Comparison of ENCODE assay signal across 11 cellular contexts in the genomic region with DNA sequence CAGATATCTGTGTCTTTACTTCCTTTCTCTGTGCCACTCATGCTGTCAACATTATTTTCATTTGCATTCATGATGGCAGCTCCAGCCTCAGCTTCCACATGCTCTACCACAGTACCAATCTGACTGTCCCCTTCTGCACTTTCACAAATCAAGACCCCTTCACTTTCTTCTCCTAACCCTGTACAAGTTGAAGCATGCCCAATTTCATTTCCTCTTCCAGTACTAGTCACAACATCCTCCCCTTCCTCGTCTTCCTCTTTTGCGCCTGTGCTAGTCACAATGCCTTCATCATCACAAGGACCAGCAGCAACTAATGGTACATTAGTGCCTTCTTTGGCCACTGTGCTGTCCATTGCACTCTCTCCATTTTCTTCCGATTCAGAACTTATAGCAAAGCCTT. TPM values are rescaled to one million over a fixed set of nuclear protein-coding genes. Genes with fewer than 3 reads are reported as not detected.
DNase-seq lines count a peak whose midpoint lies in the region; ATAC-seq, FAIRE-seq and TF ChIP-seq lines count a peak whose summit lies in the region.
"Had no signal": no experiment of that assay in that cellular context is flagged by ENCODE, and none has a peak within 500 bp of the region (broad histone marks: within the 10 kb centered on the region; RNA-seq: fewer than 3 reads in every experiment).

No MANE protein-coding gene starts in this region.

- no peaks in the 10 kb centered on the region for H3K79me2 ChIP-seq in smooth muscle cell (ENCODE audit: low read depth)

- no peaks in the 10 kb centered on the region for H3K27me3 Mint-ChIP-seq in WTC11 (ENCODE audit: low read depth)

- H3K4me1 Mint-ChIP-seq in WTC11, result no peaks in the 10 kb centered on the region

- no peaks in the 10 kb centered on the region for H3F3A ChIP-seq in smooth muscle cell (ENCODE audit: low read depth)

- CTCF ChIA-PET in WTC11 (lab: Charles Lee), result no interaction called here

- peak; percentile 80 for ATAC-seq in GM18498 (IDR thresholded peaks at IDR 0.05; ENCODE audit: unreplicated experiment)
- ATAC-seq in GM21367 (IDR thresholded peaks at IDR 0.05; ENCODE audit: unreplicated experiment), result peak; percentile 69
- peak; percentile 52 for ATAC-seq in HG03280 (IDR thresholded peaks at IDR 0.05; ENCODE audit: unreplicated experiment)
- no peak for ATAC-seq in WTC11

- H4K20me1 ChIP-seq in smooth muscle cell (ENCODE audit: low read depth), result no peaks in the 10 kb centered on the region

- DNase-seq in WTC11 (ENCODE audit: low spot score), result no peak
- DNase-seq in breast epithelium (ENCODE audit: low spot score in 2 of 2), result no peak
- DNase-seq in kidney, result no peak
- no peak for DNase-seq in smooth muscle cell (lab: John Stamatoyannopoulos, UW; ENCODE audit: unreplicated experiment)
- no peak for DNase-seq in hepatic stellate cell (ENCODE audit: low spot score)
- DNase-seq: NCI-H1694; stimulated activated CD4-positive, alpha-beta T cell treated with anti-CD3 and anti-CD28 coated beads, Interleukin-1b, Interleukin-23, amount 100 ng/mL, for 48 hours had no signal

- H3K36me3 ChIP-seq in breast epithelium, result peaks cover 9% of the 10 kb centered on the region
- H3K36me3 ChIP-seq in kidney (ENCODE audit: control insufficient read depth in 1 of 2, insufficient read depth in 2 of 2, low read length in 2 of 2), result peaks cover 35 to 41% of the 10 kb centered on the region in 2 donors
- peaks cover 34% of the 10 kb centered on the region for H3K36me3 ChIP-seq in smooth muscle cell (ENCODE audit: low read depth)

- H3K9me3 ChIP-seq in breast epithelium (no peaks in the 10 kb centered on the region), kidney (ENCODE audit: control insufficient read depth in 1 of 2, low read length in 2 of 2) (no peaks in the 10 kb centered on the region), smooth muscle cell (replicated peaks; ENCODE audit: low read depth) (no peaks in the 10 kb centered on the region)

- no peaks in the 10 kb centered on the region for H3K27me3 ChIP-seq in breast epithelium
- H3K27me3 ChIP-seq in smooth muscle cell (ENCODE audit: low read depth), result no peaks in the 10 kb centered on the region

- H3K4me3 ChIP-seq in breast epithelium, result no peak overlapping the region
- H3K4me3 ChIP-seq in kidney (ENCODE audit: low read length in 2 of 2), result no peak overlapping the region
- H3K4me3 ChIP-seq in smooth muscle cell, result no peak overlapping the region

- H3K27ac ChIP-seq in breast epithelium (no peak overlapping the region), kidney (ENCODE audit: low read depth in 2 of 2, low read length in 2 of 2) (no peak overlapping the region), smooth muscle cell (ENCODE audit: low read depth) (no peak overlapping the region)

- TF ChIP-seq CTCF in WTC11 (IDR thresholded peaks at IDR 0.05) (no peak), breast epithelium (IDR thresholded peaks at IDR 0.05) (no peak), kidney (IDR thresholded peaks at IDR 0.05; ENCODE audit: borderline replicate concordance, extremely low read depth, insufficient read depth) (no peak), smooth muscle cell (IDR thresholded peaks at IDR 0.05; ENCODE audit: borderline replicate concordance, insufficient read depth, poor library complexity, severe bottlenecking) (no peak)

- peak overlapping the region; percentile 3; the same call in 1 of the 2 replicates for H3K27ac Mint-ChIP-seq in WTC11

- no peak for TF ChIP-seq POLR2A in breast epithelium (IDR thresholded peaks at IDR 0.05)

- intact Hi-C loops in breast epithelium (cut with DNase I; ENCODE audit: low total_unique reads), result no loop called here
- intact Hi-C loops in kidney (cut with DNase I), result no loop called here

- POLR2A ChIA-PET in WTC11 (lab: Charles Lee), result no interaction called here

- WGBS in smooth muscle cell (ENCODE audit: low lambda C conversion rate), result 96% methylated on average over 3 of the region's 3 CpGs

- H3K4me1 ChIP-seq in breast epithelium (no peaks in the 10 kb centered on the region), kidney (ENCODE audit: control insufficient read depth in 1 of 2, insufficient read depth in 1 of 2, low read depth in 1 of 2, low read length in 2 of 2) (no peaks in the 10 kb centered on the region), smooth muscle cell (ENCODE audit: low read depth) (no peaks in the 10 kb centered on the region)

- H3K9ac ChIP-seq in kidney (ENCODE audit: low read length in 2 of 2), result no peak overlapping the region
- H3K9ac ChIP-seq in smooth muscle cell (ENCODE audit: low read depth), result no peak overlapping the region

- no peak overlapping the region for H3K4me2 ChIP-seq in smooth muscle cell

- no peak overlapping the region for H2AFZ ChIP-seq in smooth muscle cell (ENCODE audit: low read depth)

- no peak overlapping the region for H3K4me3 Mint-ChIP-seq in WTC11

- H3K9me3 Mint-ChIP-seq in WTC11, result peaks cover 12% of the 10 kb centered on the region

- peaks cover 62% of the 10 kb centered on the region for H3K36me3 Mint-ChIP-seq in WTC11

- no peak for FAIRE-seq in kidney (lab: Jason Lieb, UNC)

TF ChIP-seq in WTC11, 78 proteins besides CTCF, POLR2A, EP300 and RAD21 (continues in another document):
- TF ChIP-seq CREB1 (CRISPR knock-in tag; IDR thresholded peaks at IDR 0.05) (no peak), FOXK1 (CRISPR knock-in tag; IDR thresholded peaks at IDR 0.05) (no peak), ZBTB21 (CRISPR knock-in tag; IDR thresholded peaks at IDR 0.05; ENCODE audit: borderline replicate concordance) (no peak), TEAD4 (CRISPR knock-in tag; IDR thresholded peaks at IDR 0.05) (no peak), ZNF423 (CRISPR knock-in tag; IDR thresholded peaks at IDR 0.05) (no peak), ZNF121 (CRISPR knock-in tag; IDR thresholded peaks at IDR 0.05) (no peak), ATF1 (CRISPR knock-in tag; IDR thresholded peaks at IDR 0.05) (no peak), TP53 (CRISPR knock-in tag; IDR thresholded peaks at IDR 0.05) (no peak)
- TF ChIP-seq, protein P1, sequence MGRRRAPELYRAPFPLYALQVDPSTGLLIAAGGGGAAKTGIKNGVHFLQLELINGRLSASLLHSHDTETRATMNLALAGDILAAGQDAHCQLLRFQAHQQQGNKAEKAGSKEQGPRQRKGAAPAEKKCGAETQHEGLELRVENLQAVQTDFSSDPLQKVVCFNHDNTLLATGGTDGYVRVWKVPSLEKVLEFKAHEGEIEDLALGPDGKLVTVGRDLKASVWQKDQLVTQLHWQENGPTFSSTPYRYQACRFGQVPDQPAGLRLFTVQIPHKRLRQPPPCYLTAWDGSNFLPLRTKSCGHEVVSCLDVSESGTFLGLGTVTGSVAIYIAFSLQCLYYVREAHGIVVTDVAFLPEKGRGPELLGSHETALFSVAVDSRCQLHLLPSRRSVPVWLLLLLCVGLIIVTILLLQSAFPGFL (CRISPR knock-in tag; IDR thresholded peaks at IDR 0.05; ENCODE audit: borderline replicate concordance), result no peak
- TF ChIP-seq, protein P2, sequence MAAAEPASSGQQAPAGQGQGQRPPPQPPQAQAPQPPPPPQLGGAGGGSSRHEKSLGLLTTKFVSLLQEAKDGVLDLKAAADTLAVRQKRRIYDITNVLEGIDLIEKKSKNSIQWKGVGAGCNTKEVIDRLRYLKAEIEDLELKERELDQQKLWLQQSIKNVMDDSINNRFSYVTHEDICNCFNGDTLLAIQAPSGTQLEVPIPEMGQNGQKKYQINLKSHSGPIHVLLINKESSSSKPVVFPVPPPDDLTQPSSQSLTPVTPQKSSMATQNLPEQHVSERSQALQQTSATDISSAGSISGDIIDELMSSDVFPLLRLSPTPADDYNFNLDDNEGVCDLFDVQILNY (CRISPR knock-in tag; IDR thresholded peaks at IDR 0.05), result no peak
- TF ChIP-seq, protein P3, sequence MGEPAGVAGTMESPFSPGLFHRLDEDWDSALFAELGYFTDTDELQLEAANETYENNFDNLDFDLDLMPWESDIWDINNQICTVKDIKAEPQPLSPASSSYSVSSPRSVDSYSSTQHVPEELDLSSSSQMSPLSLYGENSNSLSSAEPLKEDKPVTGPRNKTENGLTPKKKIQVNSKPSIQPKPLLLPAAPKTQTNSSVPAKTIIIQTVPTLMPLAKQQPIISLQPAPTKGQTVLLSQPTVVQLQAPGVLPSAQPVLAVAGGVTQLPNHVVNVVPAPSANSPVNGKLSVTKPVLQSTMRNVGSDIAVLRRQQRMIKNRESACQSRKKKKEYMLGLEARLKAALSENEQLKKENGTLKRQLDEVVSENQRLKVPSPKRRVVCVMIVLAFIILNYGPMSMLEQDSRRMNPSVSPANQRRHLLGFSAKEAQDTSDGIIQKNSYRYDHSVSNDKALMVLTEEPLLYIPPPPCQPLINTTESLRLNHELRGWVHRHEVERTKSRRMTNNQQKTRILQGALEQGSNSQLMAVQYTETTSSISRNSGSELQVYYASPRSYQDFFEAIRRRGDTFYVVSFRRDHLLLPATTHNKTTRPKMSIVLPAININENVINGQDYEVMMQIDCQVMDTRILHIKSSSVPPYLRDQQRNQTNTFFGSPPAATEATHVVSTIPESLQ (CRISPR knock-in tag; IDR thresholded peaks at IDR 0.05), result no peak

RNA-seq across cellular contexts. Expression of a gene that starts 26.5 kb away (rescaled TPM):
- 31.9 to 43.5 TPM (median 32.4 TPM) in 3 replicates for total RNA-seq in WTC11 (2021)
- 10 to 100 TPM; 49.0 to 68.3 (median 56.0) TPM for total RNA-seq in breast epithelium
- total RNA-seq in kidney, result 45.6 TPM
- polyA plus RNA-seq in kidney (ENCODE audit: insufficient read depth, low read depth, low replicate concordance), result 9.0 TPM
- 30.9 and 41.0 TPM in 2 replicates for total RNA-seq in smooth muscle cell
- 9.8 and 16.0 TPM in 2 replicates for polyA plus RNA-seq in smooth muscle cell

RNA-seq across cellular contexts. Expression of a gene that starts 56.8 kb away (rescaled TPM):
- 0.07 TPM in 1 of 3 replicates, not detected in the others for total RNA-seq in WTC11 (2021)
- total RNA-seq in breast epithelium, result under 1 TPM in 1 of 3 donors, not detected in 2; under 0.01 TPM
- total RNA-seq in kidney, result not detected
- 0.17 TPM for polyA plus RNA-seq in kidney (ENCODE audit: insufficient read depth, low read depth, low replicate concordance)
- 3.6 and 4.4 TPM in 2 replicates for total RNA-seq in smooth muscle cell
- polyA plus RNA-seq in smooth muscle cell, result 4.0 and 6.7 TPM in 2 replicates
- total RNA-seq: mononuclear cell had no signal
